ENCODE assay signal across 8 cellular contexts in genomic region chr18:57837917-57838548, GRCh38. TPM values are rescaled to one million over a fixed set of nuclear protein-coding genes. Genes with fewer than 3 reads are reported as not detected.
DNase-seq lines count a peak whose midpoint lies in the region; ATAC-seq and TF ChIP-seq lines count a peak whose summit lies in the region.

No MANE protein-coding gene starts in this region.

- H3K4me3 ChIP-seq in right lobe of liver, result no peak overlapping the region

- H3K27me3 ChIP-seq in right lobe of liver (no peaks in the 10 kb centered on the region), foreskin keratinocyte (no peaks in the 10 kb centered on the region)

- no peak for TF ChIP-seq CTCF in right lobe of liver (IDR thresholded peaks at IDR 0.05)
- TF ChIP-seq CTCF in foreskin keratinocyte (conservative IDR thresholded peaks at IDR 0.05), result no peak

- 64% methylated on average over 12 of the region's 12 CpGs for WGBS in right lobe of liver (ENCODE audit: insufficient coverage, low coverage, low lambda C conversion rate, missing lambda C conversion rate)

- intact Hi-C loops in right lobe of liver (cut with DNase I), result no loop called here

- ATAC-seq in GM18873 (IDR thresholded peaks at IDR 0.05; ENCODE audit: low FRiP score, unreplicated experiment), result peak; percentile 94
- peak; percentile 87 for ATAC-seq in HG02840 (IDR thresholded peaks at IDR 0.05; ENCODE audit: low FRiP score, unreplicated experiment)
- no peak for ATAC-seq in right lobe of liver
- ATAC-seq in foreskin keratinocyte, result no peak

- TF ChIP-seq POLR2A in right lobe of liver (IDR thresholded peaks at IDR 0.05), result no peak

- H3K4me1 ChIP-seq in right lobe of liver (peaks cover 0 to 11% (median 0%) of the 10 kb centered on the region in 4 donors), foreskin keratinocyte (peaks cover 7% of the 10 kb centered on the region)

- peak; percentile 30 for DNase-seq in activated CD4-positive, CD25-positive, alpha-beta regulatory T cell treated with anti-CD3 and anti-CD28 coated beads, Interleukin-2, amount 50 U/mL, for 72 hours
- peak; percentile 88 for DNase-seq in renal cortical epithelial cell (ENCODE audit: low read depth)
- no peak for DNase-seq in caudate nucleus (lab: John Stamatoyannopoulos, UW)
- no peak for DNase-seq in AG20443 (ENCODE audit: low spot score)
- DNase-seq in right lobe of liver, result no peak
- no peak for DNase-seq in foreskin keratinocyte

- H3K27ac ChIP-seq in caudate nucleus (ENCODE audit: low read depth, low read length), result no peak overlapping the region
- no peak overlapping the region for H3K27ac ChIP-seq in right lobe of liver
- H3K27ac ChIP-seq in foreskin keratinocyte, result no peak overlapping the region

- no peaks in the 10 kb centered on the region for H3K9me3 ChIP-seq in right lobe of liver

- H3K36me3 ChIP-seq in right lobe of liver, result no peaks in the 10 kb centered on the region

RNA-seq across cellular contexts. Expression of gene ATP8B1, which starts 34.9 kb away (rescaled TPM):
- total RNA-seq in renal cortical epithelial cell (27.1 and 48.8 TPM in 2 replicates), right lobe of liver (10 to 100 TPM in 5 of 6 experiments, 1 to 10 TPM in 1; 9.0 to 18.4 (median 17.1) TPM), foreskin keratinocyte (13.5 and 14.7 TPM in 2 replicates)
- 2.4 and 2.9 TPM in 2 replicates for polyA plus RNA-seq in foreskin keratinocyte

Comparison
In these comparisons a context has a peak if more than half of its experiments do, and no peak if none do; other contexts are left out.
1. ATAC-seq: peak in GM18873 (single experiment) and HG02840 (single experiment); none in right lobe of liver (0 of 4) and foreskin keratinocyte (single experiment).
2. DNase-seq: peak in activated CD4-positive, CD25-positive, alpha-beta regulatory T cell treated with anti-CD3 and anti-CD28 coated beads, Interleukin-2, amount 50 U/mL, for 72 hours (single experiment) and renal cortical epithelial cell (single experiment); none in caudate nucleus (0 of 61), AG20443 (single experiment), right lobe of liver (0 of 3) and foreskin keratinocyte (0 of 2).